In genomic region chr13:61413572-61413971, GRCh38 we compare ENCODE assay signal across 12 cellular contexts. TPM values are rescaled to one million over a fixed set of nuclear protein-coding genes. Genes with fewer than 3 reads are reported as not detected.
DNase-seq lines count a peak whose midpoint lies in the region; ATAC-seq, FAIRE-seq and TF ChIP-seq lines count a peak whose summit lies in the region.
"Had no signal": no experiment of that assay in that cellular context is flagged by ENCODE, and none has a peak within 500 bp of the region (broad histone marks: within the 10 kb centered on the region; RNA-seq: fewer than 3 reads in every experiment).

No MANE protein-coding gene starts in this region.

- H3K4me3 Mint-ChIP-seq in osteocyte (ENCODE audit: unreplicated experiment), result peak overlapping the region; percentile 80
- H3K4me3 Mint-ChIP-seq: naive thymus-derived CD8-positive, alpha-beta T cell had no signal

- POLR2A ChIA-PET in A673 (lab: Charles Lee; ENCODE audit: low non-redundant PET), result no interaction called here

- H3K4me3 ChIP-seq in A673 (ENCODE audit: low read depth, low read length, poor library complexity, severe bottlenecking), result peak overlapping the region; percentile 48
- peak overlapping the region; percentile 50 to 65 for H3K4me3 ChIP-seq in ascending aorta
- H3K4me3 ChIP-seq in right cardiac atrium (ENCODE audit: low read length), result peak overlapping the region; percentile 41
- H3K4me3 ChIP-seq in small intestine (ENCODE audit: low read depth in 1 of 2, low read length in 2 of 2), result no peak overlapping the region
- H3K4me3 ChIP-seq: BLaER1, body of pancreas had no signal

- no peaks in the 10 kb centered on the region for H3K9me3 Mint-ChIP-seq in osteocyte (ENCODE audit: unreplicated experiment)

- H3K9me3 ChIP-seq in A673 (ENCODE audit: low read depth, low read length, poor library complexity, severe bottlenecking) (no peaks in the 10 kb centered on the region), ascending aorta (no peaks in the 10 kb centered on the region), right cardiac atrium (ENCODE audit: control insufficient read depth, low read length) (no peaks in the 10 kb centered on the region), small intestine (ENCODE audit: control insufficient read depth, low read depth) (no peaks in the 10 kb centered on the region)
- H3K9me3 ChIP-seq: body of pancreas had no signal

- H3K4me1 ChIP-seq in A673 (ENCODE audit: insufficient read depth, low read length, poor library complexity, severe bottlenecking) (peaks cover 13% of the 10 kb centered on the region), ascending aorta (peaks cover 0 to 2% of the 10 kb centered on the region in 2 donors), right cardiac atrium (ENCODE audit: control insufficient read depth, insufficient read depth, low read length) (no peaks in the 10 kb centered on the region), small intestine (ENCODE audit: control insufficient read depth in 2 of 2, insufficient read depth in 1 of 2, low read depth in 1 of 2, low read length in 1 of 2) (no peaks in the 10 kb centered on the region)
- H3K4me1 ChIP-seq: BLaER1 had no signal

- H3K4me1 Mint-ChIP-seq in osteocyte (ENCODE audit: unreplicated experiment), result peaks cover 37% of the 10 kb centered on the region

- ATAC-seq in right cardiac atrium, result peak; percentile 19 to 43
- ATAC-seq: body of pancreas; naive thymus-derived CD8-positive, alpha-beta T cell had no signal

- FAIRE-seq in small intestine (lab: Jason Lieb, UNC), result no peak
- FAIRE-seq in urothelium cell line (lab: Jason Lieb, UNC), result no peak

- no peaks in the 10 kb centered on the region for H3K36me3 ChIP-seq in A673 (ENCODE audit: insufficient read depth, low read length, poor library complexity, severe bottlenecking)
- no peaks in the 10 kb centered on the region for H3K36me3 ChIP-seq in ascending aorta
- no peaks in the 10 kb centered on the region for H3K36me3 ChIP-seq in small intestine (ENCODE audit: control insufficient read depth in 2 of 2, insufficient read depth in 2 of 2, low read length in 2 of 2)
- H3K36me3 ChIP-seq: BLaER1 had no signal

- H3K27me3 Mint-ChIP-seq in osteocyte (ENCODE audit: unreplicated experiment), result peaks cover 57% of the 10 kb centered on the region

- H3K36me3 Mint-ChIP-seq in osteocyte (ENCODE audit: unreplicated experiment), result no peaks in the 10 kb centered on the region

- H3K27me3 ChIP-seq in A673 (replicated peaks; ENCODE audit: insufficient read depth, low read depth, low read length, poor library complexity) (no peaks in the 10 kb centered on the region), ascending aorta (no peaks in the 10 kb centered on the region), right cardiac atrium (ENCODE audit: control insufficient read depth, insufficient read depth) (no peaks in the 10 kb centered on the region), small intestine (ENCODE audit: control insufficient read depth in 2 of 2, insufficient read depth in 2 of 2, low read length in 2 of 2) (no peaks in the 10 kb centered on the region)
- H3K27me3 ChIP-seq: BLaER1 had no signal

- H3K27ac ChIP-seq in A673 (ENCODE audit: low read depth, low read length, poor library complexity, severe bottlenecking) (no peak overlapping the region), ascending aorta (no peak overlapping the region), right cardiac atrium (ENCODE audit: low read length) (no peak overlapping the region), small intestine (ENCODE audit: low read depth in 1 of 2, low read length in 1 of 2) (no peak overlapping the region)
- H3K27ac ChIP-seq: BLaER1, body of pancreas had no signal

- intact Hi-C loops in A673 (cut with micrococcal nuclease; ENCODE audit: unreplicated experiment), result loop anchor here (5.0 to 10.0 kb wide), 5 partner anchors 126 to 939 kb away; no protein-coding TSS in a partner anchor
- intact Hi-C loops in ascending aorta (cut with DNase I), result loop anchor here (5.0 to 10.0 kb wide), 4 partner anchors 249 to 1249 kb away; partner anchors contain the start of gene DIAPH3
- intact Hi-C loops in right cardiac atrium (cut with DNase I), result loop anchor here in 1 of 4 donors (10.0 kb wide), 1 partner anchor 759 kb away; no protein-coding TSS in a partner anchor

- no peak overlapping the region for H3K27ac Mint-ChIP-seq in osteocyte (ENCODE audit: unreplicated experiment)

- DNase-seq in A673 (ENCODE audit: low spot score), result no peak
- no peak for DNase-seq in ascending aorta (ENCODE audit: low spot score in 2 of 2)
- peak; percentile 7 to 57 (median 34) for DNase-seq in right cardiac atrium
- no peak for DNase-seq in osteocyte (ENCODE audit: extremely low spot score, unreplicated experiment)
- no peak for DNase-seq in DMS79 (lab: John Stamatoyannopoulos, UW)
- no peak for DNase-seq in small intestine
- DNase-seq in NCI-H1930 (lab: John Stamatoyannopoulos, UW), result no peak
- no peak for DNase-seq in urothelium cell line (ENCODE audit: low spot score)
- DNase-seq: body of pancreas; naive thymus-derived CD8-positive, alpha-beta T cell had no signal

- 5% methylated on average over 22 of the region's 22 CpGs for WGBS in right cardiac atrium
- WGBS in small intestine, 3 donors, result 7 to 26% (median 22%) methylated on average over 22 of the region's 22 CpGs

- CTCF ChIA-PET in A673 (lab: Charles Lee), result interaction anchor here (0.6 kb wide), 1 partner anchor 771 kb away, joined by 3 read pairs; no protein-coding TSS in a partner anchor

- TF ChIP-seq CTCF in A673 (conservative IDR thresholded peaks at IDR 0.05; ENCODE audit: low read depth, low read length) (no peak), ascending aorta (IDR thresholded peaks at IDR 0.05) (no peak), osteocyte (IDR thresholded peaks at IDR 0.05) (no peak)

- no TSS peak for BruUV-seq in A673 (replicated peaks; lab: Mats Ljungman, UMichigan)

RNA-seq across cellular contexts. Expression of gene PCDH20, which starts 2.1 kb away (rescaled TPM):
- total RNA-seq in A673 (2021) (1.9 and 2.1 TPM in 2 replicates), ascending aorta (3.3 TPM), right cardiac atrium (10 to 100 TPM in 1 of 4 donors, 1 to 10 TPM in 3; 4.5 to 45.3 (median 7.3) TPM), osteocyte (0.47 and 0.70 TPM in 2 replicates)
- polyA plus RNA-seq in right cardiac atrium (5.2 TPM), small intestine (1 to 10 TPM in 1 of 3 donors, under 1 TPM in 1, not detected in 1; 0.27 to 2.3 TPM)
- total RNA-seq: naive thymus-derived CD8-positive, alpha-beta T cell; T-helper 2 cell treated with Interferon-gamma antibody and Interleukin-4, amounts not matched to agents 100 ng/mL and 5 ng/mL, for 36 hours had no signal
- polyA plus RNA-seq: naive thymus-derived CD8-positive, alpha-beta T cell had no signal

Comparison
In these comparisons a context has a peak if more than half of its experiments do, and no peak if none do; other contexts are left out.
1. DNase-seq: peak in right cardiac atrium (3 of 3); none in A673 (single experiment), ascending aorta (0 of 2), osteocyte (single experiment), DMS79 (single experiment), small intestine (single experiment), NCI-H1930 (0 of 2) and urothelium cell line (single experiment).
2. H3K4me3 ChIP-seq: peak in A673 (single experiment), ascending aorta (2 of 2) and right cardiac atrium (single experiment); none in small intestine (0 of 2).